19 cellular contexts compared by ENCODE assay signal in genomic region chr1:246599315-246599714, GRCh38. TPM values are rescaled to one million over a fixed set of nuclear protein-coding genes. Genes with fewer than 3 reads are reported as not detected.
DNase-seq lines count a peak whose midpoint lies in the region; ATAC-seq, FAIRE-seq and TF ChIP-seq lines count a peak whose summit lies in the region.
"Had no signal": no experiment of that assay in that cellular context is flagged by ENCODE, and none has a peak within 500 bp of the region (broad histone marks: within the 10 kb centered on the region; RNA-seq: fewer than 3 reads in every experiment).

No MANE protein-coding gene starts in this region.

- no peak overlapping the region for H3K4me3 Mint-ChIP-seq in CD4-positive, alpha-beta T cell

- no peak overlapping the region for H3K4me2 ChIP-seq in GM23248 (ENCODE audit: unreplicated experiment)
- no peak overlapping the region for H3K4me2 ChIP-seq in K562 (ENCODE audit: insufficient read depth, low read length)

- BruUV-seq in K562 (replicated peaks; lab: Mats Ljungman, UMichigan): TSS peak; percentile 2

- H3K36me3 ChIP-seq in GM23248 (ENCODE audit: low read depth): peaks cover 12% of the 10 kb centered on the region
- H3K36me3 ChIP-seq in K562 (ENCODE audit: control insufficient read depth, insufficient read depth, low read length): peaks cover 64% of the 10 kb centered on the region
- H3K36me3 ChIP-seq in rectal smooth muscle tissue (ENCODE audit: control insufficient read depth, insufficient read depth, low read length): peaks cover 3% of the 10 kb centered on the region
- H3K36me3 ChIP-seq in WERI-Rb-1: peaks cover 8% of the 10 kb centered on the region

- H3K36me3 Mint-ChIP-seq in CD4-positive, alpha-beta T cell (ENCODE audit: low read depth): peaks cover 82% of the 10 kb centered on the region

- TF ChIP-seq RAD21 in K562 (CRISPR knock-in tag; conservative IDR thresholded peaks at IDR 0.05 in 1 of 2, IDR thresholded peaks at IDR 0.05 in 1 of 2): no peak

- H3K9ac ChIP-seq in GM23248 (no peak overlapping the region), K562 (ENCODE audit: insufficient read depth in 1 of 2, low read depth in 2 of 2, low read length in 2 of 2) (no peak overlapping the region), rectal smooth muscle tissue (ENCODE audit: low read length) (no peak overlapping the region)

- no peaks in the 10 kb centered on the region for H3K9me3 Mint-ChIP-seq in CD4-positive, alpha-beta T cell
- H3K9me3 Mint-ChIP-seq: CD8-positive, alpha-beta memory T cell had no signal

- H3K27me3 ChIP-seq in CD4-positive, alpha-beta T cell (ENCODE audit: control insufficient read depth, insufficient read depth, low read length): no peaks in the 10 kb centered on the region
- H3K27me3 ChIP-seq in GM23248 (replicated peaks; ENCODE audit: insufficient read depth) (no peaks in the 10 kb centered on the region), K562 (ENCODE audit: control insufficient read depth in 2 of 2, insufficient read depth in 2 of 2, low read length in 2 of 2) (no peaks in the 10 kb centered on the region), rectal smooth muscle tissue (ENCODE audit: control insufficient read depth, insufficient read depth, low read length) (no peaks in the 10 kb centered on the region), WERI-Rb-1 (ENCODE audit: insufficient read depth, low read depth, severe bottlenecking) (no peaks in the 10 kb centered on the region)
- H3K27me3 ChIP-seq: MG63 had no signal

- H3K27ac Mint-ChIP-seq in CD4-positive, alpha-beta T cell: peak overlapping the region; percentile 30

- H4K20me1 ChIP-seq in GM23248 (ENCODE audit: insufficient read depth): no peaks in the 10 kb centered on the region
- H4K20me1 ChIP-seq in K562 (replicated peaks; ENCODE audit: control insufficient read depth, insufficient read depth, low read length): no peaks in the 10 kb centered on the region

- TF ChIP-seq EP300 in K562 (IDR thresholded peaks at IDR 0.05; ENCODE audit: low read length): no peak

- CTCF ChIA-PET in CD4-positive, alpha-beta T cell (lab: Charles Lee): no interaction called here
- CTCF ChIA-PET in K562 (lab: Yijun Ruan, JAX; ENCODE audit: low intra/inter-chr PET ratio): no interaction called here

- H3K27me3 Mint-ChIP-seq in CD4-positive, alpha-beta T cell: no peaks in the 10 kb centered on the region
- H3K27me3 Mint-ChIP-seq: CD8-positive, alpha-beta memory T cell had no signal

- H2AFZ ChIP-seq in GM23248 (no peak overlapping the region), K562 (ENCODE audit: low read depth, low read length) (no peak overlapping the region)

- H3K9me3 ChIP-seq in CD4-positive, alpha-beta T cell (ENCODE audit: control insufficient read depth, low read length): no peaks in the 10 kb centered on the region
- no peaks in the 10 kb centered on the region for H3K9me3 ChIP-seq in GM23248 (ENCODE audit: low read depth)
- H3K9me3 ChIP-seq in K562 (replicated peaks; ENCODE audit: control insufficient read depth, insufficient read depth, low read depth, low read length): no peaks in the 10 kb centered on the region
- no peaks in the 10 kb centered on the region for H3K9me3 ChIP-seq in WERI-Rb-1 (ENCODE audit: severe bottlenecking)
- H3K9me3 ChIP-seq: MG63 had no signal

- H3K4me3 ChIP-seq in GM23248 (no peak overlapping the region), K562 (no peak overlapping the region), rectal smooth muscle tissue (ENCODE audit: low read length) (no peak overlapping the region), WERI-Rb-1 (ENCODE audit: low read depth, low read length) (no peak overlapping the region)
- H3K4me3 ChIP-seq: MG63 had no signal

- H3K9me1 ChIP-seq in K562 (ENCODE audit: control insufficient read depth, insufficient read depth, low read length): no peaks in the 10 kb centered on the region

- H3K79me2 ChIP-seq in GM23248 (ENCODE audit: insufficient read depth) (peaks cover 99% of the 10 kb centered on the region), K562 (ENCODE audit: control insufficient read depth, insufficient read depth, low read length) (peaks cover 98% of the 10 kb centered on the region)

- no peak for TF ChIP-seq CTCF in CD4-positive, alpha-beta T cell (IDR thresholded peaks at IDR 0.05)
- TF ChIP-seq CTCF in K562 (IDR thresholded peaks at IDR 0.05 in 2 of 3, conservative IDR thresholded peaks at IDR 0.05 in 1 of 3; ENCODE audit: insufficient read depth in 2 of 3, low read depth in 1 of 3, low read length in 3 of 3) (no peak), WERI-Rb-1 (IDR thresholded peaks at IDR 0.05; ENCODE audit: low read depth, low read length) (no peak)

- intact Hi-C loops in CD4-positive, alpha-beta T cell (cut with DNase I, micrococcal nuclease): loop anchor here in 1 of 2 experiments (5.0 kb wide), 1 partner anchor 37 kb away; no protein-coding TSS in a partner anchor
- intact Hi-C loops in K562 (cut with micrococcal nuclease): no loop called here

- 0 out of 2 replicates have a peak, but pooled peaks have one; percentile 7 for TF ChIP-seq POLR2A in K562 (conservative IDR thresholded peaks at IDR 0.05)
- no peak for TF ChIP-seq POLR2A in GM12891 (IDR thresholded peaks at IDR 0.05; ENCODE audit: low read depth, low read length)

- FAIRE-seq in K562 (lab: Jason Lieb, UNC): no peak
- FAIRE-seq in GM12891 (lab: Jason Lieb, UNC): no peak
- FAIRE-seq: HepG2 had no signal

- H3K4me1 Mint-ChIP-seq in CD4-positive, alpha-beta T cell (ENCODE audit: low read depth): peaks cover 93% of the 10 kb centered on the region

- ATAC-seq in CD4-positive, alpha-beta T cell (ENCODE audit: poor library complexity): no peak
- ATAC-seq in K562: no peak
- ATAC-seq: HepG2 had no signal

- peaks cover 29% of the 10 kb centered on the region for H3F3A ChIP-seq in GM23248 (ENCODE audit: insufficient read depth)

- H3K4me1 ChIP-seq in GM23248 (ENCODE audit: insufficient read depth) (peaks cover 39% of the 10 kb centered on the region), K562 (replicated peaks in 1 of 2; ENCODE audit: control insufficient read depth in 2 of 2, insufficient read depth in 2 of 2, low read length in 2 of 2) (peaks cover 3 to 4% of the 10 kb centered on the region in 2 experiments; a peak in 3 of 5 replicates), rectal smooth muscle tissue (ENCODE audit: control insufficient read depth, insufficient read depth, low read length) (peaks cover 31% of the 10 kb centered on the region)

- WGBS in GM23248 (ENCODE audit: low coverage in 1 of 2, low lambda C conversion rate in 2 of 2, missing lambda C conversion rate in 2 of 2), 2 experiments: 74 to 78% methylated on average over 4 of the region's 4 CpGs
- 73% methylated on average over 4 of the region's 4 CpGs for WGBS in K562 (ENCODE audit: insufficient coverage, low coverage, missing lambda C conversion rate)

- no peaks in the 10 kb centered on the region for H3K9me2 ChIP-seq in GM23248 (ENCODE audit: insufficient read depth)

- DNase-seq in CD4-positive, alpha-beta T cell: no peak
- no peak for DNase-seq in GM23248
- DNase-seq in K562 (ENCODE audit: extremely low read depth in 1 of 4, low spot score in 3 of 4): no peak
- no peak for DNase-seq in WERI-Rb-1
- no peak for DNase-seq in NCI-H446 treated with DMSO at 0.1 percent for 48 hours (lab: John Stamatoyannopoulos, UW)
- no peak for DNase-seq in GM12891 (ENCODE audit: insufficient read length, low spot score)
- DNase-seq: CD8-positive, alpha-beta memory T cell; DMS79; H7; MG63; NCI-H1105 treated with DMSO at 0.1 percent for 48 hours; NCI-H1694 treated with DMSO at 0.1 percent for 48 hours; NCI-H2107; NCI-H345; NCI-H526 treated with DMSO at 0.1 percent for 48 hours; NK-92 treated with Interleukin-12 subunit alpha and Interleukin-12 subunit beta, amount 100 ng/mL, for 24 hours had no signal

- H3K27ac ChIP-seq in CD4-positive, alpha-beta T cell (ENCODE audit: low read depth, low read length): no peak overlapping the region
- H3K27ac ChIP-seq in GM23248: 0 out of 2 replicates have a peak overlapping the region, but pooled peaks have one; percentile 93
- H3K27ac ChIP-seq in K562 (ENCODE audit: extremely low read depth, low read depth, low read length): no peak overlapping the region
- H3K27ac ChIP-seq in rectal smooth muscle tissue (ENCODE audit: low read depth, low read length): peak overlapping the region; percentile 21
- H3K27ac ChIP-seq in WERI-Rb-1: no peak overlapping the region
- H3K27ac ChIP-seq: RWPE1 had no signal

- in situ Hi-C loops in GM23248 (cut with MboI): no loop called here
- in situ Hi-C loops in K562 (cut with MboI): no loop called here

- POLR2A ChIA-PET in CD4-positive, alpha-beta T cell (lab: Charles Lee): interaction anchor here (2.2 kb wide), 1 partner anchor 33 kb away, joined by 7 read pairs; the partner anchor contains the start of genes CNST and TFB2M
- POLR2A ChIA-PET in K562 (lab: Yijun Ruan, JAX): interaction anchor here (1.0 to 3.0 kb wide), 2 partner anchors 12 to 13 kb away, joined by 4 to 9 read pairs; no protein-coding TSS in a partner anchor

RNA-seq across cellular contexts. Expression of gene CNST, which starts 33.1 kb away (rescaled TPM):
- 10 to 100 TPM; 71.9 to 72.6 TPM for total RNA-seq in CD4-positive, alpha-beta T cell
- 41.7 and 44.5 TPM in 2 replicates for total RNA-seq in GM23248 (2014; rRNA removed; shearing (Covaris generic))
- polyA plus RNA-seq in GM23248 (2016; fragmentation: Nextera tagmentation; extraction: Ambion mirVana): 33.5 and 35.0 TPM in 2 replicates
- total RNA-seq in K562 (2011; cell fraction: chromatin; rRNA removed; ENCODE audit: low replicate concordance): 251 and 301 TPM in 2 replicates
- 61.0 and 78.0 TPM in 2 replicates for total RNA-seq in K562 (2011; cell fraction: nucleolus; rRNA removed)
- 82.1 and 87.6 TPM in 2 replicates for total RNA-seq in K562 (2011; cell fraction: nucleoplasm; rRNA removed)
- 23.9 and 25.2 TPM in 2 replicates for total RNA-seq in K562 (2014; rRNA removed)
- 39.1 and 46.1 TPM in 2 replicates for total RNA-seq in K562 (2014; rRNA removed; fragmentation: Illumina TruSeq; extraction: Trizol)
- total RNA-seq in K562 (2015; rRNA removed; fragmentation: Illumina TruSeq; extraction: Trizol): 29.9 and 31.1 TPM in 2 replicates
- total RNA-seq in K562 (2021): 45.5 and 55.3 TPM in 2 replicates
- polyA plus RNA-seq in K562 (2011; rRNA removed): 41.4 and 43.9 TPM in 2 replicates
- polyA plus RNA-seq in K562 (2011; cell fraction: cytosol; rRNA removed): 11.5 and 23.2 TPM in 2 replicates
- polyA plus RNA-seq in K562 (2011; cell fraction: nucleus; rRNA removed): 37.1 and 53.3 TPM in 2 replicates
- 16.1 and 19.6 TPM in 2 replicates for polyA plus RNA-seq in K562 (2012)
- 30.1 and 30.8 TPM in 2 replicates for polyA plus RNA-seq in K562 (2014; fragmentation: Illumina TruSeq; extraction: Trizol)
- 10 to 100 TPM; 17.0 to 22.9 TPM for polyA plus RNA-seq in K562 (2014; fragmentation: Nextera tagmentation; extraction: Ambion mirVana)
- polyA plus RNA-seq in K562 (2014; rRNA removed): 20.6 and 23.3 TPM in 2 replicates
- 210 and 261 TPM in 2 replicates for polyA minus RNA-seq in K562 (2011; rRNA and poly(A)+ RNA removed)
- 25.3 and 33.2 TPM in 2 replicates for polyA minus RNA-seq in K562 (2011; cell fraction: cytosol; rRNA and poly(A)+ RNA removed)
- 50.6 and 123 TPM in 2 replicates for polyA minus RNA-seq in K562 (2011; cell fraction: nucleus; rRNA and poly(A)+ RNA removed)
- polyA plus RNA-seq in GM12891 (2012; ENCODE audit: low read depth, missing spikeins): 6.1 TPM

RNA-seq across cellular contexts. Expression of gene TFB2M, which starts 33.3 kb away (rescaled TPM):
- 1 to 10 TPM; 8.0 to 9.0 TPM for total RNA-seq in CD4-positive, alpha-beta T cell
- 20.6 and 28.8 TPM in 2 replicates for total RNA-seq in GM23248 (2014; rRNA removed; shearing (Covaris generic))
- polyA plus RNA-seq in GM23248 (2016; fragmentation: Nextera tagmentation; extraction: Ambion mirVana) (32.0 and 32.1 TPM in 2 replicates), K562 (2011; rRNA removed) (50.7 and 70.6 TPM in 2 replicates), K562 (2014; fragmentation: Illumina TruSeq; extraction: Trizol) (63.5 and 65.0 TPM in 2 replicates), K562 (2014; fragmentation: Nextera tagmentation; extraction: Ambion mirVana) (100 to 1,000 TPM; 141 to 162 TPM), K562 (2014; rRNA removed) (77.7 and 78.1 TPM in 2 replicates)
- total RNA-seq in K562 (2011; cell fraction: chromatin; rRNA removed; ENCODE audit: low replicate concordance): 23.8 and 25.2 TPM in 2 replicates
- total RNA-seq in K562 (2011; cell fraction: nucleolus; rRNA removed): 22.5 TPM in 2 replicates
- 17.8 and 18.7 TPM in 2 replicates for total RNA-seq in K562 (2011; cell fraction: nucleoplasm; rRNA removed)
- total RNA-seq in K562 (2014; rRNA removed) (51.1 and 55.1 TPM in 2 replicates), K562 (2014; rRNA removed; fragmentation: Illumina TruSeq; extraction: Trizol) (72.3 and 80.2 TPM in 2 replicates), K562 (2015; rRNA removed; fragmentation: Illumina TruSeq; extraction: Trizol) (48.2 and 55.2 TPM in 2 replicates), K562 (2021) (63.0 and 63.6 TPM in 2 replicates)
- 19.8 and 24.0 TPM in 2 replicates for polyA plus RNA-seq in K562 (2011; cell fraction: cytosol; rRNA removed)
- 13.3 and 16.0 TPM in 2 replicates for polyA plus RNA-seq in K562 (2011; cell fraction: nucleus; rRNA removed)
- polyA plus RNA-seq in K562 (2012): 27.6 and 52.8 TPM in 2 replicates
- polyA minus RNA-seq in K562 (2011; rRNA and poly(A)+ RNA removed): 27.1 and 29.2 TPM in 2 replicates
- polyA minus RNA-seq in K562 (2011; cell fraction: cytosol; rRNA and poly(A)+ RNA removed): 14.7 and 15.6 TPM in 2 replicates
- 14.9 and 19.1 TPM in 2 replicates for polyA minus RNA-seq in K562 (2011; cell fraction: nucleus; rRNA and poly(A)+ RNA removed)
- polyA plus RNA-seq in GM12891 (2012; ENCODE audit: low read depth, missing spikeins): 16.8 TPM

Comparison
In these comparisons a context has a peak if more than half of its experiments do, and no peak if none do; other contexts are left out.
1. H3K27ac ChIP-seq: peak in GM23248 (single experiment) and rectal smooth muscle tissue (single experiment); none in CD4-positive, alpha-beta T cell (single experiment), K562 (single experiment) and WERI-Rb-1 (single experiment).